ENCODE assay signal across 1 cellular context in genomic region chr2:237733677-237734300, GRCh38.
TF ChIP-seq lines count a peak whose summit lies in the region.

No MANE protein-coding gene starts in this region.

TF ChIP-seq in HepG2, 621 proteins besides CTCF, POLR2A, EP300 and RAD21 (continued from another document and continues in another):
- TF ChIP-seq, protein P1, sequence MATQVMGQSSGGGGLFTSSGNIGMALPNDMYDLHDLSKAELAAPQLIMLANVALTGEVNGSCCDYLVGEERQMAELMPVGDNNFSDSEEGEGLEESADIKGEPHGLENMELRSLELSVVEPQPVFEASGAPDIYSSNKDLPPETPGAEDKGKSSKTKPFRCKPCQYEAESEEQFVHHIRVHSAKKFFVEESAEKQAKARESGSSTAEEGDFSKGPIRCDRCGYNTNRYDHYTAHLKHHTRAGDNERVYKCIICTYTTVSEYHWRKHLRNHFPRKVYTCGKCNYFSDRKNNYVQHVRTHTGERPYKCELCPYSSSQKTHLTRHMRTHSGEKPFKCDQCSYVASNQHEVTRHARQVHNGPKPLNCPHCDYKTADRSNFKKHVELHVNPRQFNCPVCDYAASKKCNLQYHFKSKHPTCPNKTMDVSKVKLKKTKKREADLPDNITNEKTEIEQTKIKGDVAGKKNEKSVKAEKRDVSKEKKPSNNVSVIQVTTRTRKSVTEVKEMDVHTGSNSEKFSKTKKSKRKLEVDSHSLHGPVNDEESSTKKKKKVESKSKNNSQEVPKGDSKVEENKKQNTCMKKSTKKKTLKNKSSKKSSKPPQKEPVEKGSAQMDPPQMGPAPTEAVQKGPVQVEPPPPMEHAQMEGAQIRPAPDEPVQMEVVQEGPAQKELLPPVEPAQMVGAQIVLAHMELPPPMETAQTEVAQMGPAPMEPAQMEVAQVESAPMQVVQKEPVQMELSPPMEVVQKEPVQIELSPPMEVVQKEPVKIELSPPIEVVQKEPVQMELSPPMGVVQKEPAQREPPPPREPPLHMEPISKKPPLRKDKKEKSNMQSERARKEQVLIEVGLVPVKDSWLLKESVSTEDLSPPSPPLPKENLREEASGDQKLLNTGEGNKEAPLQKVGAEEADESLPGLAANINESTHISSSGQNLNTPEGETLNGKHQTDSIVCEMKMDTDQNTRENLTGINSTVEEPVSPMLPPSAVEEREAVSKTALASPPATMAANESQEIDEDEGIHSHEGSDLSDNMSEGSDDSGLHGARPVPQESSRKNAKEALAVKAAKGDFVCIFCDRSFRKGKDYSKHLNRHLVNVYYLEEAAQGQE (IDR thresholded peaks at IDR 0.05; ENCODE audit: borderline replicate concordance in 1 of 2, low read depth in 1 of 2, low read length in 2 of 2): no peak; a peak in 1 of 4 replicates
- TF ChIP-seq BRD4 (CRISPR knock-in tag; IDR thresholded peaks at IDR 0.05): no peak
- no peak for TF ChIP-seq ZFYVE20 (CRISPR knock-in tag; IDR thresholded peaks at IDR 0.05; ENCODE audit: borderline replicate concordance, low read depth)
- no peak for TF ChIP-seq ZFY (CRISPR knock-in tag; IDR thresholded peaks at IDR 0.05)
- no peak for TF ChIP-seq SRY (CRISPR knock-in tag; IDR thresholded peaks at IDR 0.05)
- TF ChIP-seq ISL2 (CRISPR knock-in tag; IDR thresholded peaks at IDR 0.05): peak; percentile 60
- no peak for TF ChIP-seq ZNF142 (CRISPR knock-in tag; IDR thresholded peaks at IDR 0.05)
- peak; percentile 9; the same call in 1 of the 2 replicates for TF ChIP-seq ZNF205 (CRISPR knock-in tag; IDR thresholded peaks at IDR 0.05)
- no peak for TF ChIP-seq SP140L (CRISPR knock-in tag; IDR thresholded peaks at IDR 0.05; ENCODE audit: borderline replicate concordance)
- no peak for TF ChIP-seq ZNF335 (CRISPR knock-in tag; IDR thresholded peaks at IDR 0.05)
- no peak for TF ChIP-seq ZFP36 (IDR thresholded peaks at IDR 0.05; ENCODE audit: borderline replicate concordance, low read depth, low read length, partially characterized antibody)
- TF ChIP-seq CEBPZ (IDR thresholded peaks at IDR 0.05; ENCODE audit: low read length): no peak
- TF ChIP-seq SAFB2 (CRISPR knock-in tag; IDR thresholded peaks at IDR 0.05; ENCODE audit: borderline replicate concordance, low read depth): peak; percentile 25; the same call in 1 of the 2 replicates
- TF ChIP-seq SP2 (CRISPR knock-in tag; IDR thresholded peaks at IDR 0.05): no peak
- TF ChIP-seq POLR2G (IDR thresholded peaks at IDR 0.05; ENCODE audit: low read depth, low read length): no peak
- TF ChIP-seq ZNF605 (CRISPR knock-in tag; IDR thresholded peaks at IDR 0.05): peak; percentile 95
- TF ChIP-seq NFIB (CRISPR knock-in tag; IDR thresholded peaks at IDR 0.05; ENCODE audit: borderline replicate concordance): no peak
- no peak for TF ChIP-seq ZNF234 (CRISPR knock-in tag; conservative IDR thresholded peaks at IDR 0.05)
- TF ChIP-seq ZNF552 (CRISPR knock-in tag; IDR thresholded peaks at IDR 0.05; ENCODE audit: borderline replicate concordance): no peak
- TF ChIP-seq ZBTB26 (CRISPR knock-in tag; IDR thresholded peaks at IDR 0.05; ENCODE audit: borderline replicate concordance): peak; percentile 77; the same call in 1 of the 2 replicates
- no peak for TF ChIP-seq NR1H2 (CRISPR knock-in tag; IDR thresholded peaks at IDR 0.05; ENCODE audit: borderline replicate concordance, low read depth)
- TF ChIP-seq ZNF709 (CRISPR knock-in tag; IDR thresholded peaks at IDR 0.05): no peak
- TF ChIP-seq, protein P2, sequence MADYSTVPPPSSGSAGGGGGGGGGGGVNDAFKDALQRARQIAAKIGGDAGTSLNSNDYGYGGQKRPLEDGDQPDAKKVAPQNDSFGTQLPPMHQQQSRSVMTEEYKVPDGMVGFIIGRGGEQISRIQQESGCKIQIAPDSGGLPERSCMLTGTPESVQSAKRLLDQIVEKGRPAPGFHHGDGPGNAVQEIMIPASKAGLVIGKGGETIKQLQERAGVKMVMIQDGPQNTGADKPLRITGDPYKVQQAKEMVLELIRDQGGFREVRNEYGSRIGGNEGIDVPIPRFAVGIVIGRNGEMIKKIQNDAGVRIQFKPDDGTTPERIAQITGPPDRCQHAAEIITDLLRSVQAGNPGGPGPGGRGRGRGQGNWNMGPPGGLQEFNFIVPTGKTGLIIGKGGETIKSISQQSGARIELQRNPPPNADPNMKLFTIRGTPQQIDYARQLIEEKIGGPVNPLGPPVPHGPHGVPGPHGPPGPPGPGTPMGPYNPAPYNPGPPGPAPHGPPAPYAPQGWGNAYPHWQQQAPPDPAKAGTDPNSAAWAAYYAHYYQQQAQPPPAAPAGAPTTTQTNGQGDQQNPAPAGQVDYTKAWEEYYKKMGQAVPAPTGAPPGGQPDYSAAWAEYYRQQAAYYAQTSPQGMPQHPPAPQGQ (CRISPR knock-in tag; IDR thresholded peaks at IDR 0.05; ENCODE audit: borderline replicate concordance): no peak
- TF ChIP-seq, protein P3, sequence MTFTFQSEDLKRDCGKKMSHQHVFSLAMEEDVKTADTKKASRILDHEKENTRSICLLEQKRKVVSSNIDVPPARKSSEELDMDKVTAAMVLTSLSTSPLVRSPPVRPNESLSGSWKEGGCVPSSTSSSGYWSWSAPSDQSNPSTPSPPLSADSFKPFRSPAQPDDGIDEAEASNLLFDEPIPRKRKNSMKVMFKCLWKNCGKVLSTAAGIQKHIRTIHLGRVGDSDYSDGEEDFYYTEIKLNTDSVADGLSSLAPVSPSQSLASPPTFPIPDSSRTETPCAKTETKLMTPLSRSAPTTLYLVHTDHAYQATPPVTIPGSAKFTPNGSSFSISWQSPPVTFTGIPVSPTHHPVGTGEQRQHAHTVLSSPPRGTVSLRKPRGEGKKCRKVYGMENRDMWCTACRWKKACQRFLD (CRISPR knock-in tag; IDR thresholded peaks at IDR 0.05; ENCODE audit: borderline replicate concordance): no peak
- TF ChIP-seq ZNF703 (CRISPR knock-in tag; IDR thresholded peaks at IDR 0.05; ENCODE audit: borderline replicate concordance): no peak
- peak; percentile 26; the same call in 1 of the 2 replicates for TF ChIP-seq NCOR1 (IDR thresholded peaks at IDR 0.05; ENCODE audit: borderline replicate concordance, low read length)
- no peak for TF ChIP-seq NFATC3 (CRISPR knock-in tag; IDR thresholded peaks at IDR 0.05)
- no peak for TF ChIP-seq TBP (CRISPR knock-in tag; IDR thresholded peaks at IDR 0.05)
- no peak for TF ChIP-seq NR3C1 (CRISPR knock-in tag; IDR thresholded peaks at IDR 0.05)
- peak; percentile 91; the same call in 1 of the 2 replicates for TF ChIP-seq ETV5 (CRISPR knock-in tag; IDR thresholded peaks at IDR 0.05; ENCODE audit: borderline replicate concordance)
- TF ChIP-seq, protein P4, sequence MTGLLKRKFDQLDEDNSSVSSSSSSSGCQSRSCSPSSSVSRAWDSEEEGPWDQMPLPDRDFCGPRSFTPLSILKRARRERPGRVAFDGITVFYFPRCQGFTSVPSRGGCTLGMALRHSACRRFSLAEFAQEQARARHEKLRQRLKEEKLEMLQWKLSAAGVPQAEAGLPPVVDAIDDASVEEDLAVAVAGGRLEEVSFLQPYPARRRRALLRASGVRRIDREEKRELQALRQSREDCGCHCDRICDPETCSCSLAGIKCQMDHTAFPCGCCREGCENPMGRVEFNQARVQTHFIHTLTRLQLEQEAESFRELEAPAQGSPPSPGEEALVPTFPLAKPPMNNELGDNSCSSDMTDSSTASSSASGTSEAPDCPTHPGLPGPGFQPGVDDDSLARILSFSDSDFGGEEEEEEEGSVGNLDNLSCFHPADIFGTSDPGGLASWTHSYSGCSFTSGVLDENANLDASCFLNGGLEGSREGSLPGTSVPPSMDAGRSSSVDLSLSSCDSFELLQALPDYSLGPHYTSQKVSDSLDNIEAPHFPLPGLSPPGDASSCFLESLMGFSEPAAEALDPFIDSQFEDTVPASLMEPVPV (CRISPR knock-in tag; IDR thresholded peaks at IDR 0.05): no peak
- no peak for TF ChIP-seq FOXO4 (CRISPR knock-in tag; conservative IDR thresholded peaks at IDR 0.05)
- TF ChIP-seq ZNF570 (CRISPR knock-in tag; IDR thresholded peaks at IDR 0.05; ENCODE audit: borderline replicate concordance): no peak
- no peak for TF ChIP-seq ZNF639 (CRISPR knock-in tag; conservative IDR thresholded peaks at IDR 0.05)
- no peak for TF ChIP-seq ZNF891 (CRISPR knock-in tag; IDR thresholded peaks at IDR 0.05)
- TF ChIP-seq IKZF4 (CRISPR knock-in tag; IDR thresholded peaks at IDR 0.05; ENCODE audit: borderline replicate concordance, low read depth, not compliant biosample characterization): no peak
- peak; percentile 72; the same call in 1 of the 2 replicates for TF ChIP-seq ZFP82 (CRISPR knock-in tag; IDR thresholded peaks at IDR 0.05; ENCODE audit: borderline replicate concordance)
- TF ChIP-seq GTF2F1 (IDR thresholded peaks at IDR 0.05; ENCODE audit: low read length): no peak
